ENCODE assay signal across 25 cellular contexts in genomic region chr11:46210856-46211255, GRCh38.
"Had no signal": no experiment of that assay in that cellular context is flagged by ENCODE, and none has a peak within 500 bp of the region (broad histone marks: within the 10 kb centered on the region; RNA-seq: fewer than 3 reads in every experiment).

No MANE protein-coding gene starts in this region.

- H3K36me3 ChIP-seq: ascending aorta had no signal

- H3K27me3 Mint-ChIP-seq: activated T-cell treated with anti-CD3 and anti-CD28 coated beads, Interleukin-2, amount 50 U/mL, for 24 hours had no signal

- H3K9me3 Mint-ChIP-seq: activated B cell treated with CpG ODN at 0.5 μM for 24 hours; activated CD4-positive, alpha-beta T cell treated with anti-CD3 and anti-CD28 coated beads, Interleukin-2, amount 10 ng/mL, durations not matched to agents 24 days and 14 days; activated naive CD4-positive, alpha-beta T cell treated with anti-CD3 and anti-CD28 coated beads, Interleukin-2, amount 50 U/mL, for 72 hours; activated naive CD8-positive, alpha-beta T cell treated with anti-CD3 and anti-CD28 coated beads, Interleukin-2, amount 50 U/mL, for 24 hours; activated T-cell treated with anti-CD3 and anti-CD28 coated beads, Interleukin-2, amount 50 U/mL, for 24 hours had no signal

- ATAC-seq: body of pancreas had no signal

- H3K4me3 ChIP-seq: ascending aorta, body of pancreas, PC-9 had no signal

- H3K27me3 ChIP-seq: ascending aorta, body of pancreas had no signal

- H3K4me1 ChIP-seq: ascending aorta, body of pancreas had no signal

- H3K36me3 Mint-ChIP-seq: activated naive CD4-positive, alpha-beta T cell treated with anti-CD3 and anti-CD28 coated beads, Interleukin-2, amount 50 U/mL, for 72 hours had no signal

- H3K4me3 Mint-ChIP-seq: activated B cell treated with CpG ODN at 0.5 μM for 24 hours; activated CD4-positive, alpha-beta T cell treated with anti-CD3 and anti-CD28 coated beads, Interleukin-2, amount 10 ng/mL, durations not matched to agents 24 days and 14 days; activated naive CD8-positive, alpha-beta T cell treated with anti-CD3 and anti-CD28 coated beads, Interleukin-2, amount 50 U/mL, for 24 hours; activated T-cell treated with anti-CD3 and anti-CD28 coated beads, Interleukin-2, amount 50 U/mL, for 24 hours; activated T-helper 1 cell treated with anti-CD3 and anti-CD28 coated beads, Interleukin-12 subunit alpha, Interleukin-12 subunit beta, Interleukin-2, Interleukin-4 antibody, amounts not matched to agents 30 ng/mL and 10 ng/mL and 1 ng/mL, durations not matched to agents 14 hours and 24 hours and 36 hours; T-helper 1 cell treated with Interleukin-12 subunit alpha and Interleukin-12 subunit beta and Interleukin-4 antibody, amounts not matched to agents 30 μg/mL and 1 μg/mL, for 36 hours had no signal

- H3K27ac Mint-ChIP-seq: activated B cell treated with CpG ODN at 0.5 μM for 24 hours; activated CD4-positive, alpha-beta T cell treated with anti-CD3 and anti-CD28 coated beads, Interleukin-2, amount 10 ng/mL, durations not matched to agents 24 days and 14 days; activated naive CD4-positive, alpha-beta T cell treated with anti-CD3 and anti-CD28 coated beads, Interleukin-2, amount 50 U/mL, for 72 hours; activated naive CD8-positive, alpha-beta T cell treated with anti-CD3 and anti-CD28 coated beads, Interleukin-2, amount 50 U/mL, for 24 hours; activated T-helper 1 cell treated with anti-CD3 and anti-CD28 coated beads, Interleukin-12 subunit alpha, Interleukin-12 subunit beta, Interleukin-2, Interleukin-4 antibody, amounts not matched to agents 30 ng/mL and 10 ng/mL and 1 ng/mL, durations not matched to agents 14 hours and 24 hours and 36 hours had no signal

- H3K9me3 ChIP-seq: ascending aorta, body of pancreas had no signal

- H3K4me1 Mint-ChIP-seq: activated B cell treated with CpG ODN at 0.5 μM for 24 hours had no signal

- H3K27ac ChIP-seq: ascending aorta, body of pancreas, PC-9 had no signal

- DNase-seq: activated B cell treated with CpG ODN at 0.5 μM for 24 hours; activated CD4-positive, alpha-beta T cell treated with anti-CD3 and anti-CD28 coated beads for 1 hour; activated CD4-positive, alpha-beta T cell treated with anti-CD3 and anti-CD28 coated beads, Interleukin-2, amount 10 ng/mL, durations not matched to agents 24 days and 14 days; activated CD4-positive, alpha-beta T cell treated with anti-CD3 and anti-CD28 coated beads, Interleukin-2, amount 50 U/mL, for 48 hours; activated effector memory CD4-positive, alpha-beta T cell treated with anti-CD3 and anti-CD28 coated beads, Interleukin-2, amount 50 U/mL, for 16 hours; activated naive CD4-positive, alpha-beta T cell treated with Interleukin-2 at 50 U/mL for 16 hours; activated naive CD8-positive, alpha-beta T cell treated with anti-CD3 and anti-CD28 coated beads, Interleukin-2, amount 50 U/mL, for 24 hours; activated T-cell treated with anti-CD3 and anti-CD28 coated beads, Interleukin-2, amount 50 U/mL, for 24 hours; amniotic stem cell; central memory CD4-positive, alpha-beta T cell; KBM-7; NCI-H1092; NCI-H1417; NCI-H1930; NCI-H2171 treated with DMSO at 0.1 percent for 48 hours; NCI-H510A treated with DMSO at 0.1 percent for 48 hours; NCI-H69; SHP77 treated with DMSO at 0.1 percent for 48 hours; T-helper 9 cell had no signal
